13 cellular contexts compared by ENCODE assay signal in genomic region chr1:65476327-65476726, GRCh38. TPM values are rescaled to one million over a fixed set of nuclear protein-coding genes. Genes with fewer than 3 reads are reported as not detected.
DNase-seq lines count a peak whose midpoint lies in the region; FAIRE-seq and TF ChIP-seq lines count a peak whose summit lies in the region.
"Had no signal": no experiment of that assay in that cellular context is flagged by ENCODE, and none has a peak within 500 bp of the region (broad histone marks: within the 10 kb centered on the region; RNA-seq: fewer than 3 reads in every experiment).

No MANE protein-coding gene starts in this region.

- H3K4me3 ChIP-seq in endothelial cell of umbilical vein (replicated peaks in 1 of 3; ENCODE audit: insufficient read depth in 1 of 3, low read depth in 1 of 3, low read length in 3 of 3), result no peak overlapping the region

- no peaks in the 10 kb centered on the region for H3K79me2 ChIP-seq in endothelial cell of umbilical vein (ENCODE audit: control insufficient read depth, insufficient read depth, low read length)

- DNase-seq in DMS53 (lab: John Stamatoyannopoulos, UW) (peak; percentile 18), DMS53 treated with DMSO at 0.1 percent for 48 hours (lab: John Stamatoyannopoulos, UW; ENCODE audit: unreplicated experiment) (no peak), LHCN-M2 (ENCODE audit: low read depth) (peak; percentile 26), endothelial cell of umbilical vein (ENCODE audit: low read depth, low spot score) (peak; percentile 78), lung microvascular endothelial cell (ENCODE audit: low read depth in 2 of 2) (peak; percentile 61 to 67), NCI-H1436 treated with DMSO at 0.1 percent for 48 hours (lab: John Stamatoyannopoulos, UW) (no peak), RPMI8226 (no peak), NCI-H2029 (lab: John Stamatoyannopoulos, UW) (no peak)
- DNase-seq: Caco-2; CD8-positive, alpha-beta T cell; HCEC 1CT; HFFc6 had no signal

- H2AFZ ChIP-seq in endothelial cell of umbilical vein (ENCODE audit: low read depth, low read length), result no peak overlapping the region

- no peak for FAIRE-seq in endothelial cell of umbilical vein (lab: Jason Lieb, UNC)

- no peak for TF ChIP-seq CTCF in endothelial cell of umbilical vein (IDR thresholded peaks at IDR 0.05; ENCODE audit: extremely low read depth in 1 of 2, insufficient read depth in 1 of 2, low read depth in 1 of 2, low read length in 2 of 2)

- dilution Hi-C loops in endothelial cell of umbilical vein (cut with MboI; ENCODE audit: extremely low pct_ligation_motif_present, low sequenced_read_pairs), result no loop called here

- no peak overlapping the region for H3K27ac ChIP-seq in endothelial cell of umbilical vein (ENCODE audit: insufficient read depth, low read depth, low read length)
- H3K27ac ChIP-seq: 22Rv1 had no signal

- no peak overlapping the region for H3K9ac ChIP-seq in endothelial cell of umbilical vein (replicated peaks; ENCODE audit: extremely low read depth, insufficient read depth, low read length)

- BruUV-seq in endothelial cell of umbilical vein (replicated peaks; lab: Mats Ljungman, UMichigan), result no TSS peak

- POLR2A ChIA-PET in endothelial cell of umbilical vein (lab: Charles Lee), result no interaction called here

- no peaks in the 10 kb centered on the region for H4K20me1 ChIP-seq in endothelial cell of umbilical vein (replicated peaks; ENCODE audit: control insufficient read depth, extremely low read depth, insufficient read depth, low read length)

- H3K27me3 ChIP-seq in endothelial cell of umbilical vein (ENCODE audit: control insufficient read depth in 2 of 2, insufficient read depth in 2 of 2, low read length in 2 of 2), result no peaks in the 10 kb centered on the region

- no peaks in the 10 kb centered on the region for H3K36me3 ChIP-seq in endothelial cell of umbilical vein (ENCODE audit: control insufficient read depth in 2 of 2, extremely low read depth in 1 of 2, insufficient read depth in 2 of 2, low read length in 2 of 2)

- no peaks in the 10 kb centered on the region for H3K9me1 ChIP-seq in endothelial cell of umbilical vein (replicated peaks; ENCODE audit: control insufficient read depth, extremely low read depth, insufficient read depth, low read length)

- no peak overlapping the region for H3K4me2 ChIP-seq in endothelial cell of umbilical vein (ENCODE audit: insufficient read depth, low read length)

- CTCF ChIA-PET in endothelial cell of umbilical vein (lab: Charles Lee), result no interaction called here

- intact Hi-C loops in endothelial cell of umbilical vein (cut with micrococcal nuclease), result no loop called here

- H3K9me3 ChIP-seq in endothelial cell of umbilical vein (replicated peaks; ENCODE audit: control insufficient read depth, insufficient read depth, low read length), result no peaks in the 10 kb centered on the region
- H3K9me3 ChIP-seq: Caco-2 had no signal

- no peak for TF ChIP-seq POLR2A in endothelial cell of umbilical vein (IDR thresholded peaks at IDR 0.05; ENCODE audit: low read depth, low read length)

- no peaks in the 10 kb centered on the region for H3K4me1 ChIP-seq in endothelial cell of umbilical vein (ENCODE audit: control insufficient read depth, extremely low read depth, insufficient read depth, low read length)

TF ChIP-seq in endothelial cell of umbilical vein, 7 proteins besides CTCF, POLR2A, EP300 and RAD21:
- TF ChIP-seq JUN (IDR thresholded peaks at IDR 0.05; ENCODE audit: borderline replicate concordance, insufficient read depth, insufficient read length, low read depth), result peak; percentile 15
- no peak for TF ChIP-seq GATA2 (IDR thresholded peaks at IDR 0.05; ENCODE audit: insufficient read depth, insufficient read length, low read depth, low read length)

RNA-seq across cellular contexts. Expression of gene LEPR, which starts 55.9 kb away (rescaled TPM):
- total RNA-seq in LHCN-M2 (2014; rRNA removed) (20.2 and 20.7 TPM in 2 replicates), endothelial cell of umbilical vein (10.8 and 18.7 TPM in 2 replicates), lung microvascular endothelial cell (24.8 and 34.3 TPM in 2 replicates)
- 6.1 TPM for polyA plus RNA-seq in LHCN-M2 (2012)
- polyA plus RNA-seq in endothelial cell of umbilical vein, result 8.8 and 11.1 TPM in 2 replicates
- 5.7 and 7.9 TPM in 2 replicates for polyA plus RNA-seq in endothelial cell of umbilical vein (2011; cell fraction: cytosol; rRNA removed)
- 9.0 and 9.2 TPM in 2 replicates for polyA plus RNA-seq in endothelial cell of umbilical vein (2011; cell fraction: nucleus; rRNA removed)
- 5.4 and 7.1 TPM in 2 replicates for polyA plus RNA-seq in endothelial cell of umbilical vein (2012)
- polyA minus RNA-seq in endothelial cell of umbilical vein, result 34.1 and 36.7 TPM in 2 replicates
- 0.61 TPM for polyA minus RNA-seq in endothelial cell of umbilical vein (2011; cell fraction: cytosol; rRNA and poly(A)+ RNA removed)
- 13.3 and 15.2 TPM in 2 replicates for polyA minus RNA-seq in endothelial cell of umbilical vein (2011; cell fraction: nucleus; rRNA and poly(A)+ RNA removed)

RNA-seq across cellular contexts. Expression of gene LEPROT, which starts 55.9 kb away (rescaled TPM):
- total RNA-seq in LHCN-M2 (2014; rRNA removed), result 37.6 and 58.8 TPM in 2 replicates
- polyA plus RNA-seq in LHCN-M2 (2012), result 53.1 TPM
- 71.7 and 80.6 TPM in 2 replicates for total RNA-seq in endothelial cell of umbilical vein
- polyA plus RNA-seq in endothelial cell of umbilical vein, result 86.0 and 94.8 TPM in 2 replicates
- 43.7 and 47.4 TPM in 2 replicates for polyA plus RNA-seq in endothelial cell of umbilical vein (2011; cell fraction: cytosol; rRNA removed)
- 74.2 and 99.0 TPM in 2 replicates for polyA plus RNA-seq in endothelial cell of umbilical vein (2011; cell fraction: nucleus; rRNA removed)
- polyA plus RNA-seq in endothelial cell of umbilical vein (2012), result 77.8 and 102 TPM in 2 replicates
- 150 TPM in 2 replicates for polyA minus RNA-seq in endothelial cell of umbilical vein
- 5.9 TPM for polyA minus RNA-seq in endothelial cell of umbilical vein (2011; cell fraction: cytosol; rRNA and poly(A)+ RNA removed)
- 148 and 185 TPM in 2 replicates for polyA minus RNA-seq in endothelial cell of umbilical vein (2011; cell fraction: nucleus; rRNA and poly(A)+ RNA removed)
- total RNA-seq in lung microvascular endothelial cell, result 44.7 and 57.3 TPM in 2 replicates

Comparison
In these comparisons a context has a peak if more than half of its experiments do, and no peak if none do; other contexts are left out.
1. DNase-seq: peak in DMS53 (single experiment), LHCN-M2 (single experiment), endothelial cell of umbilical vein (single experiment) and lung microvascular endothelial cell (2 of 2); none in DMS53 treated with DMSO at 0.1 percent for 48 hours (single experiment), NCI-H1436 treated with DMSO at 0.1 percent for 48 hours (single experiment), RPMI8226 (single experiment) and NCI-H2029 (single experiment).